In the genomic region with DNA sequence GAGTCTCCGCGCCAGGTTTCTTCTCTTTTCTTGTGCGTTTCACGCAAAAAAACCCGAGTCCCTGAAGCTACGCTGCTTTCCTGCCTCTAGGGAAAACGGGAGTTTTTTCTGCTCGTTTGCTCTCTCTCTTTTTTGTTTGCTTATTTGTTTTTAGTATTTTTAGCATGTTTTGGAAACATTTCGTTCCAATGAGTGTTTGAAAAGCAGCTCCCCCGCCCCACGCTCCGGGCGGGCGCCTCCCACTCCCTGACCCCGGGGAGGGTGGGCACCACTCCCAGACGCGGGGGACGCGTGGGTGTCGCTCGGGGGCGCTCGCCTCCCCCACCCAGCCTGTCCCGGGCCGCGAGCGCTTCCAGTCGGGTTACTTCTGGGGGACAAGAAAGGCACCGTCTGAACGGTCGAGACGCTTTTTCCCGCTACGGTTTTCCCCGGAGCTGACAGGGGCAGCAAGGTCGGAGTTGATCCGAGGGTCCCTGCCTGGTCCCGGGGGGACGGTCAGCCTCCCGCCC, we compare ENCODE assay signal across 9 cellular contexts. TPM values are rescaled to one million over a fixed set of nuclear protein-coding genes. Genes with fewer than 3 reads are reported as not detected.
DNase-seq lines count a peak whose midpoint lies in the region; ATAC-seq, FAIRE-seq and TF ChIP-seq lines count a peak whose summit lies in the region.
"Had no signal": no experiment of that assay in that cellular context is flagged by ENCODE, and none has a peak within 500 bp of the region (broad histone marks: within the 10 kb centered on the region; RNA-seq: fewer than 3 reads in every experiment).

No MANE protein-coding gene starts in this region.

- H3K36me3 Mint-ChIP-seq in T-helper 2 cell treated with Interferon-gamma antibody and Interleukin-4, amounts not matched to agents 5 μg/mL and 100 μg/mL, for 36 hours (ENCODE audit: low read depth): no peaks in the 10 kb centered on the region
- H3K36me3 Mint-ChIP-seq in activated naive CD8-positive, alpha-beta T cell treated with anti-CD3 and anti-CD28 coated beads for 36 hours: no peaks in the 10 kb centered on the region

- DNase-seq in T-helper 2 cell treated with Interferon-gamma antibody and Interleukin-4, amounts not matched to agents 5 μg/mL and 100 μg/mL, for 36 hours (ENCODE audit: low spot score): no peak
- no peak for DNase-seq in T-helper 2 cell
- DNase-seq in activated naive CD8-positive, alpha-beta T cell treated with anti-CD3 and anti-CD28 coated beads for 36 hours: no peak
- DNase-seq in hepatic stellate cell (ENCODE audit: low spot score): peak; percentile 53
- DNase-seq in GM12892 (ENCODE audit: insufficient read length): no peak
- no peak for DNase-seq in GM19239 (ENCODE audit: insufficient read length, low spot score)

- no peaks in the 10 kb centered on the region for H3K9me3 Mint-ChIP-seq in T-helper 2 cell treated with Interferon-gamma antibody and Interleukin-4, amounts not matched to agents 5 μg/mL and 100 μg/mL, for 36 hours
- H3K9me3 Mint-ChIP-seq in activated naive CD8-positive, alpha-beta T cell treated with anti-CD3 and anti-CD28 coated beads for 36 hours: no peaks in the 10 kb centered on the region

- no peaks in the 10 kb centered on the region for H3K36me3 ChIP-seq in rectal smooth muscle tissue (ENCODE audit: control insufficient read depth, insufficient read depth, low read length)

- peaks cover 2% of the 10 kb centered on the region for H3K4me1 Mint-ChIP-seq in T-helper 2 cell treated with Interferon-gamma antibody and Interleukin-4, amounts not matched to agents 5 μg/mL and 100 μg/mL, for 36 hours (ENCODE audit: low read depth)
- peaks cover 5% of the 10 kb centered on the region for H3K4me1 Mint-ChIP-seq in activated naive CD8-positive, alpha-beta T cell treated with anti-CD3 and anti-CD28 coated beads for 36 hours

- H3K27ac Mint-ChIP-seq in T-helper 2 cell treated with Interferon-gamma antibody and Interleukin-4, amounts not matched to agents 5 μg/mL and 100 μg/mL, for 36 hours: no peak overlapping the region
- H3K27ac Mint-ChIP-seq in activated naive CD8-positive, alpha-beta T cell treated with anti-CD3 and anti-CD28 coated beads for 36 hours: no peak overlapping the region

- FAIRE-seq in GM12892 (lab: Jason Lieb, UNC): no peak
- FAIRE-seq in GM19239 (lab: Jason Lieb, UNC): no peak
- FAIRE-seq: G401.6 had no signal

- peak overlapping the region; percentile 41 for H3K27ac ChIP-seq in rectal smooth muscle tissue (ENCODE audit: low read depth, low read length)

- no peak overlapping the region for H3K9ac ChIP-seq in rectal smooth muscle tissue (ENCODE audit: low read length)

- peaks cover 23% of the 10 kb centered on the region for H3K27me3 ChIP-seq in rectal smooth muscle tissue (ENCODE audit: control insufficient read depth, insufficient read depth, low read length)

- no peak for TF ChIP-seq POLR2A in GM12892 (IDR thresholded peaks at IDR 0.05; ENCODE audit: low read depth, low read length)

- H3K4me3 Mint-ChIP-seq in T-helper 2 cell treated with Interferon-gamma antibody and Interleukin-4, amounts not matched to agents 5 μg/mL and 100 μg/mL, for 36 hours: peak overlapping the region; percentile 45
- peak overlapping the region; percentile 59 for H3K4me3 Mint-ChIP-seq in activated naive CD8-positive, alpha-beta T cell treated with anti-CD3 and anti-CD28 coated beads for 36 hours

- H3K4me3 ChIP-seq in rectal smooth muscle tissue (ENCODE audit: low read length): peak overlapping the region; percentile 58

- ATAC-seq in GM21360 (IDR thresholded peaks at IDR 0.05; ENCODE audit: unreplicated experiment): no peak

- H3K4me1 ChIP-seq in rectal smooth muscle tissue (ENCODE audit: control insufficient read depth, insufficient read depth, low read length): no peaks in the 10 kb centered on the region

- peaks cover 52% of the 10 kb centered on the region for H3K27me3 Mint-ChIP-seq in T-helper 2 cell treated with Interferon-gamma antibody and Interleukin-4, amounts not matched to agents 5 μg/mL and 100 μg/mL, for 36 hours (ENCODE audit: low read depth)
- H3K27me3 Mint-ChIP-seq in activated naive CD8-positive, alpha-beta T cell treated with anti-CD3 and anti-CD28 coated beads for 36 hours: peaks cover 56% of the 10 kb centered on the region

RNA-seq across cellular contexts. Expression of a gene that starts 0.4 kb away (rescaled TPM):
- total RNA-seq in activated naive CD8-positive, alpha-beta T cell treated with anti-CD3 and anti-CD28 coated beads for 36 hours: 1 to 10 TPM in 1 of 2 experiments, under 1 TPM in 1; 0.78 to 1.1 TPM
- not detected for polyA plus RNA-seq in GM12892 (2012; ENCODE audit: missing spikeins)
